In genomic region chr1:169484683-169485426, GRCh38 we compare ENCODE assay signal across 9 cellular contexts. TPM values are rescaled to one million over a fixed set of nuclear protein-coding genes. Genes with fewer than 3 reads are reported as not detected.
DNase-seq lines count a peak whose midpoint lies in the region; ATAC-seq, FAIRE-seq and TF ChIP-seq lines count a peak whose summit lies in the region.
"Had no signal": no experiment of that assay in that cellular context is flagged by ENCODE, and none has a peak within 500 bp of the region (broad histone marks: within the 10 kb centered on the region; RNA-seq: fewer than 3 reads in every experiment).

No MANE protein-coding gene starts in this region.

- no peak for FAIRE-seq in HepG2 (lab: Jason Lieb, UNC)
- FAIRE-seq: frontal cortex had no signal

- BruUV-seq in HepG2 (replicated peaks; lab: Mats Ljungman, UMichigan), result TSS peak; percentile 49

- H3K4me3 ChIP-seq in H7 (ENCODE audit: insufficient read depth, low read depth, low read length) (peak overlapping the region; percentile 66), HepG2 (replicated peaks in 1 of 3; ENCODE audit: insufficient read depth in 1 of 3, low read depth in 2 of 3, low read length in 3 of 3) (peak overlapping the region; percentile 62 to 87 (median 81))

- peaks cover 70% of the 10 kb centered on the region for H3K4me1 ChIP-seq in HepG2 (ENCODE audit: insufficient read depth, low read length)

- H3K27me3 ChIP-seq in H7 (ENCODE audit: control insufficient read depth, insufficient read depth, low read length) (no peaks in the 10 kb centered on the region), HepG2 (ENCODE audit: control insufficient read depth in 1 of 2, insufficient read depth in 2 of 2, low read length in 2 of 2) (no peaks in the 10 kb centered on the region; a peak in 1 of 5 replicates)

- H3K27ac ChIP-seq in VCaP (peak overlapping the region; percentile 95), HepG2 (ENCODE audit: extremely low read length, insufficient read depth, low read length) (peak overlapping the region; percentile 95)

- H3K4me2 ChIP-seq in HepG2 (ENCODE audit: low read depth, low read length), result peak overlapping the region; percentile 91

- no peak for TF ChIP-seq RAD21 in HepG2 (CRISPR knock-in tag; IDR thresholded peaks at IDR 0.05)

- CTCF ChIA-PET in GM10248 (lab: Yijun Ruan, JAX), result no interaction called here
- CTCF ChIA-PET in HepG2 (lab: Yijun Ruan, JAX; ENCODE audit: low intra/inter-chr PET ratio, low total read pairs), result interaction anchor here (1.2 kb wide), 1 partner anchor 61 kb away, joined by 3 read pairs; no protein-coding TSS in a partner anchor

- H3K79me2 ChIP-seq in HepG2 (ENCODE audit: insufficient read depth, low read length), result peaks cover 72% of the 10 kb centered on the region

- DNase-seq in GM10248 (ENCODE audit: extremely low spot score) (peak; percentile 32), H7 (peak; percentile 21), M059J (ENCODE audit: low read depth) (peak; percentile 58), dedifferentiated amniotic fluid mesenchymal stem cell (ENCODE audit: extremely low spot score) (peak; percentile 47), HepG2 (ENCODE audit: low spot score) (peak; percentile 85), cortex of kidney (lab: John Stamatoyannopoulos, UW) (no peak)
- DNase-seq in stimulated activated CD8-positive, alpha-beta memory T cell treated with anti-CD3 and anti-CD28 coated beads, Interleukin-12 subunit alpha, Interleukin-12 subunit beta, amount 100 ng/mL, for 4 hours (ENCODE audit: low read depth), result peak; percentile 18

- H2AFZ ChIP-seq in HepG2 (ENCODE audit: low read length), result no peak overlapping the region

- POLR2A ChIA-PET in GM10248 (lab: Yijun Ruan, JAX), result no interaction called here
- POLR2A ChIA-PET in HepG2 (lab: Yijun Ruan, JAX), result interaction anchor here (0.6 to 2.0 kb wide), 12 partner anchors 11 to 795 kb away, joined by 3 to 33 read pairs (median 6); partner anchors contain the start of genes BLZF1, F5, METTL18 and NME7

- WGBS in HepG2 (ENCODE audit: low lambda C conversion rate), result 2% methylated on average over 9 of the region's 15 CpGs

- TF ChIP-seq POLR2A in HepG2 (IDR thresholded peaks at IDR 0.05; ENCODE audit: insufficient read depth in 1 of 2, low read depth in 2 of 2, low read length in 2 of 2), result peak; percentile 71 to 79

- TF ChIP-seq EP300 in HepG2 (IDR thresholded peaks at IDR 0.05; ENCODE audit: low read depth in 2 of 2, low read length in 2 of 2) (peak in 1 of 2 experiments; percentile 54; a peak in 1 of 4 replicates), HepG2 (CRISPR knock-in tag; IDR thresholded peaks at IDR 0.05; ENCODE audit: borderline replicate concordance) (0 out of 2 replicates have a peak, but pooled peaks have one; percentile 51)

- H3K9me3 ChIP-seq in HepG2 (ENCODE audit: low read length), result no peaks in the 10 kb centered on the region

- in situ Hi-C loops in HepG2 (cut with HindIII; ENCODE audit: extremely low pct_ligation_motif_present, low pct_unique_long_range_greater_than_20kb), result no loop called here

- no peaks in the 10 kb centered on the region for H3K36me3 ChIP-seq in H7 (replicated peaks; ENCODE audit: control insufficient read depth, insufficient read depth, low read length)
- H3K36me3 ChIP-seq in HepG2 (replicated peaks in 1 of 2; ENCODE audit: control insufficient read depth in 1 of 2, insufficient read depth in 2 of 2, low read length in 2 of 2), result no peaks in the 10 kb centered on the region; a peak in 1 of 5 replicates

- no peak for TF ChIP-seq CTCF in GM10248 (IDR thresholded peaks at IDR 0.05; ENCODE audit: control extremely low read depth, extremely low read depth, low read depth, missing control alignments)
- TF ChIP-seq CTCF in VCaP (conservative IDR thresholded peaks at IDR 0.05), result no peak
- TF ChIP-seq CTCF in HepG2 (CRISPR knock-in tag; IDR thresholded peaks at IDR 0.05), result peak; percentile 26; the same call in 1 of the 2 replicates

- H4K20me1 ChIP-seq in HepG2 (ENCODE audit: insufficient read depth, low read length), result peaks cover 43% of the 10 kb centered on the region

- peak; percentile 80 for ATAC-seq in HepG2

- intact Hi-C loops in HepG2 (cut with micrococcal nuclease; ENCODE audit: unreplicated experiment), result loop anchor here (5.0 to 10.0 kb wide), 2 partner anchors 37 to 380 kb away; partner anchors contain the start of gene ATP1B1

- H3K9ac ChIP-seq in HepG2 (ENCODE audit: insufficient read depth, low read depth, low read length), result peak overlapping the region; percentile 92

TF ChIP-seq in HepG2, 621 proteins besides CTCF, POLR2A, EP300 and RAD21 (continues in another document):
- no peak for TF ChIP-seq ZNF547 (CRISPR knock-in tag; IDR thresholded peaks at IDR 0.05)
- no peak for TF ChIP-seq HCFC1 (IDR thresholded peaks at IDR 0.05; ENCODE audit: low read depth, low read length)
- no peak for TF ChIP-seq ZNF225 (CRISPR knock-in tag; IDR thresholded peaks at IDR 0.05)
- TF ChIP-seq ZNF766 (CRISPR knock-in tag; IDR thresholded peaks at IDR 0.05; ENCODE audit: borderline replicate concordance), result no peak
- TF ChIP-seq ZNF224 (CRISPR knock-in tag; IDR thresholded peaks at IDR 0.05), result no peak
- TF ChIP-seq ZNF704 (CRISPR knock-in tag; IDR thresholded peaks at IDR 0.05; ENCODE audit: borderline replicate concordance), result no peak
- no peak for TF ChIP-seq ZNF768 (CRISPR knock-in tag; IDR thresholded peaks at IDR 0.05)
- TF ChIP-seq ZNF572 (CRISPR knock-in tag; IDR thresholded peaks at IDR 0.05), result no peak
- TF ChIP-seq POLR2G (IDR thresholded peaks at IDR 0.05; ENCODE audit: low read depth, low read length), result 0 out of 2 replicates have a peak, but pooled peaks have one; percentile 33

RNA-seq across cellular contexts. Expression of gene SLC19A2, which starts 0.9 kb away (rescaled TPM):
- total RNA-seq in H7 (2014; rRNA removed; shearing (Covaris generic)), result 28.9 and 34.8 TPM in 2 replicates
- total RNA-seq in M059J (2014; rRNA removed; shearing (Covaris generic)), result 8.1 and 10.4 TPM in 2 replicates
- total RNA-seq in HepG2 (2016; rRNA removed; fragmentation: Illumina TruSeq; extraction: Trizol), result 19.1 and 30.4 TPM in 2 replicates
- 3.8 and 5.2 TPM in 2 replicates for total RNA-seq in HepG2 (2016; cell fraction: cytosol; rRNA removed; fragmentation: Illumina TruSeq; extraction: Trizol; ENCODE audit: low read depth)
- 20.0 and 30.2 TPM in 2 replicates for total RNA-seq in HepG2 (2016; cell fraction: insoluble cytoplasmic fraction; rRNA removed; fragmentation: Illumina TruSeq; extraction: Trizol)
- total RNA-seq in HepG2 (2016; cell fraction: membrane; rRNA removed; fragmentation: Illumina TruSeq; extraction: Trizol), result 10.5 and 14.2 TPM in 2 replicates
- total RNA-seq in HepG2 (2016; cell fraction: nucleus; rRNA removed; fragmentation: Illumina TruSeq; extraction: Trizol), result 42.1 and 44.8 TPM in 2 replicates
- 51.2 and 56.0 TPM in 2 replicates for polyA plus RNA-seq in HepG2 (2011; rRNA removed)
- 32.0 and 44.1 TPM in 2 replicates for polyA plus RNA-seq in HepG2 (2011; cell fraction: cytosol; rRNA removed)
- 29.6 and 34.0 TPM in 2 replicates for polyA plus RNA-seq in HepG2 (2011; cell fraction: nucleus; rRNA removed)
- polyA plus RNA-seq in HepG2 (2012), result 36.6 and 42.7 TPM in 2 replicates
- polyA plus RNA-seq in HepG2 (2016; cell fraction: cytosol; fragmentation: Illumina TruSeq; extraction: Trizol; ENCODE audit: low read depth), result 1.4 TPM in 2 replicates
- polyA plus RNA-seq in HepG2 (2016; cell fraction: insoluble cytoplasmic fraction; fragmentation: Illumina TruSeq; extraction: Trizol; ENCODE audit: low read depth), result 18.6 and 19.7 TPM in 2 replicates
- 4.9 and 6.2 TPM in 2 replicates for polyA plus RNA-seq in HepG2 (2016; cell fraction: membrane; fragmentation: Illumina TruSeq; extraction: Trizol; ENCODE audit: low read depth)
- 62.4 and 64.4 TPM in 2 replicates for polyA plus RNA-seq in HepG2 (2016; cell fraction: nucleus; fragmentation: Illumina TruSeq; extraction: Trizol; ENCODE audit: insufficient read depth, low read depth)
- polyA minus RNA-seq in HepG2 (2011; rRNA and poly(A)+ RNA removed; ENCODE audit: low replicate concordance), result 66.6 and 122 TPM in 2 replicates
- 49.6 and 53.0 TPM in 2 replicates for polyA minus RNA-seq in HepG2 (2011; cell fraction: cytosol; rRNA and poly(A)+ RNA removed)
- polyA minus RNA-seq in HepG2 (2011; cell fraction: nucleus; rRNA and poly(A)+ RNA removed), result 69.3 and 81.4 TPM in 2 replicates

RNA-seq across cellular contexts. Expression of gene CCDC181, which starts 57.6 kb away (rescaled TPM):
- 0.80 and 1.7 TPM in 2 replicates for total RNA-seq in H7 (2014; rRNA removed; shearing (Covaris generic))
- 0.37 and 1.4 TPM in 2 replicates for total RNA-seq in M059J (2014; rRNA removed; shearing (Covaris generic))
- 0.07 TPM in 1 of 2 replicates, not detected in the other for total RNA-seq in HepG2 (2016; rRNA removed; fragmentation: Illumina TruSeq; extraction: Trizol)
- not detected in 2 replicates for total RNA-seq in HepG2 (2016; cell fraction: cytosol; rRNA removed; fragmentation: Illumina TruSeq; extraction: Trizol; ENCODE audit: low read depth)
- total RNA-seq in HepG2 (2016; cell fraction: insoluble cytoplasmic fraction; rRNA removed; fragmentation: Illumina TruSeq; extraction: Trizol), result not detected in 2 replicates
- 0.10 TPM in 1 of 2 replicates, not detected in the other for total RNA-seq in HepG2 (2016; cell fraction: membrane; rRNA removed; fragmentation: Illumina TruSeq; extraction: Trizol)
- total RNA-seq in HepG2 (2016; cell fraction: nucleus; rRNA removed; fragmentation: Illumina TruSeq; extraction: Trizol), result not detected in 2 replicates
- not detected in 2 replicates for polyA plus RNA-seq in HepG2 (2011; rRNA removed)
- polyA plus RNA-seq in HepG2 (2011; cell fraction: cytosol; rRNA removed), result not detected in 2 replicates
- 0.09 and 0.11 TPM in 2 replicates for polyA plus RNA-seq in HepG2 (2011; cell fraction: nucleus; rRNA removed)
- not detected in 2 replicates for polyA plus RNA-seq in HepG2 (2012)
- not detected in 2 replicates for polyA plus RNA-seq in HepG2 (2016; cell fraction: cytosol; fragmentation: Illumina TruSeq; extraction: Trizol; ENCODE audit: low read depth)
- polyA plus RNA-seq in HepG2 (2016; cell fraction: insoluble cytoplasmic fraction; fragmentation: Illumina TruSeq; extraction: Trizol; ENCODE audit: low read depth), result not detected in 2 replicates
- not detected in 2 replicates for polyA plus RNA-seq in HepG2 (2016; cell fraction: membrane; fragmentation: Illumina TruSeq; extraction: Trizol; ENCODE audit: low read depth)
- not detected in 2 replicates for polyA plus RNA-seq in HepG2 (2016; cell fraction: nucleus; fragmentation: Illumina TruSeq; extraction: Trizol; ENCODE audit: insufficient read depth, low read depth)
- polyA minus RNA-seq in HepG2 (2011; rRNA and poly(A)+ RNA removed; ENCODE audit: low replicate concordance), result 0.28 TPM in 1 of 2 replicates, not detected in the other
- not detected in 2 replicates for polyA minus RNA-seq in HepG2 (2011; cell fraction: cytosol; rRNA and poly(A)+ RNA removed)
- 0.62 and 0.77 TPM in 2 replicates for polyA minus RNA-seq in HepG2 (2011; cell fraction: nucleus; rRNA and poly(A)+ RNA removed)
